21 cellular contexts compared by ENCODE assay signal in genomic region chr13:108193806-108194205, GRCh38.
"Had no signal": no experiment of that assay in that cellular context is flagged by ENCODE, and none has a peak within 500 bp of the region (broad histone marks: within the 10 kb centered on the region; RNA-seq: fewer than 3 reads in every experiment).

No MANE protein-coding gene starts in this region.

- H3K27ac ChIP-seq: dorsolateral prefrontal cortex, esophagus squamous epithelium, left ventricle myocardium inferior, lower lobe of right lung, neural progenitor cell, ovary, right atrium auricular region, sigmoid colon, skin epidermis, stomach, thoracic aorta, transverse colon had no signal

- DNase-seq: cortex of kidney; dorsolateral prefrontal cortex; effector CD8-positive, alpha-beta T cell; esophagus squamous epithelium; foreskin fibroblast; left cardiac atrium; left ventricle myocardium inferior; lower lobe of right lung; mesenchymal stem cell; midbrain; nucleus accumbens; ovary; sigmoid colon; stimulated activated naive CD4-positive, alpha-beta T cell; stomach; substantia nigra; transverse colon had no signal

- ATAC-seq: left cardiac atrium had no signal
